In genomic region chr5:129104910-129105455, GRCh38 we compare ENCODE assay signal across 22 cellular contexts.
"Had no signal": no experiment of that assay in that cellular context is flagged by ENCODE, and none has a peak within 500 bp of the region (broad histone marks: within the 10 kb centered on the region; RNA-seq: fewer than 3 reads in every experiment).

No MANE protein-coding gene starts in this region.

- H3K9me3 Mint-ChIP-seq: mesothelial cell of epicardium; naive B cell; natural killer cell treated with Interleukin-12 subunit alpha and Interleukin-12 subunit beta and Interleukin-15 and Interleukin-18, amount 100 ng/mL, for 72 hours; neural crest cell; stimulated activated naive B cell treated with anti-CD40 and anti-IgM and Interleukin-4, amounts not matched to agents 10 μg/mL and 1 μg/mL and 100 μg/mL, for 72 hours; stimulated activated naive CD8-positive, alpha-beta T cell treated with anti-CD3 and anti-CD28 coated beads, Interleukin-15, Interleukin-2, amounts not matched to agents 100 ng/mL and 50 ng/mL, for 24 hours had no signal

- H3K27ac ChIP-seq: neutrophil, pancreas, sigmoid colon, skin epidermis, suprapubic skin, transverse colon, upper lobe of right lung, vagina had no signal

- H3K27me3 Mint-ChIP-seq: naive B cell; natural killer cell treated with Interleukin-12 subunit alpha and Interleukin-12 subunit beta and Interleukin-15 and Interleukin-18, amount 100 ng/mL, for 72 hours; stimulated activated naive B cell treated with anti-CD40 and anti-IgM and Interleukin-4, amounts not matched to agents 10 μg/mL and 1 μg/mL and 100 μg/mL, for 72 hours; stimulated activated naive CD8-positive, alpha-beta T cell treated with anti-CD3 and anti-CD28 coated beads, Interleukin-15, Interleukin-2, amounts not matched to agents 100 ng/mL and 50 ng/mL, for 24 hours had no signal

- H3K4me1 ChIP-seq: pancreas, suprapubic skin, transverse colon, upper lobe of right lung had no signal

- H3K36me3 ChIP-seq: neutrophil had no signal

- H3K27ac Mint-ChIP-seq: mesothelial cell of epicardium; naive B cell; natural killer cell treated with Interleukin-12 subunit alpha and Interleukin-12 subunit beta and Interleukin-15 and Interleukin-18, amount 100 ng/mL, for 72 hours; stimulated activated naive B cell treated with anti-CD40 and anti-IgM and Interleukin-4, amounts not matched to agents 10 μg/mL and 1 μg/mL and 100 μg/mL, for 72 hours; stimulated activated naive CD8-positive, alpha-beta T cell treated with anti-CD3 and anti-CD28 coated beads, Interleukin-15, Interleukin-2, amounts not matched to agents 100 ng/mL and 50 ng/mL, for 24 hours had no signal

- H3K27me3 ChIP-seq: dorsolateral prefrontal cortex, neutrophil, pancreas, sigmoid colon, suprapubic skin, transverse colon, upper lobe of right lung, vagina had no signal

- H3K9me3 ChIP-seq: mucosa of descending colon, neutrophil, pancreas, sigmoid colon, suprapubic skin, transverse colon, upper lobe of right lung, vagina had no signal

- H3K4me3 ChIP-seq: dorsolateral prefrontal cortex, mucosa of descending colon, pancreas, sigmoid colon, skin epidermis, suprapubic skin, transverse colon, upper lobe of right lung, vagina had no signal

- DNase-seq: dorsolateral prefrontal cortex; effector CD4-positive, alpha-beta T cell; head of caudate nucleus; mesenchymal stem cell; mucosa of descending colon; naive B cell; pancreas; sigmoid colon; stimulated activated CD4-positive, alpha-beta T cell treated with anti-CD3 and anti-CD28 coated beads, Interleukin-15, amount 100 ng/mL, for 24 hours; stimulated activated CD4-positive, alpha-beta T cell treated with anti-CD3 and anti-CD28 coated beads, Interleukin-2, amount 100 ng/mL, for 48 hours; stimulated activated naive B cell treated with anti-CD40 and anti-IgM and Interleukin-4, amounts not matched to agents 10 μg/mL and 1 μg/mL and 100 μg/mL, for 72 hours; transverse colon; upper lobe of right lung had no signal

- H3K4me3 Mint-ChIP-seq: mesothelial cell of epicardium; naive B cell; natural killer cell treated with Interleukin-12 subunit alpha and Interleukin-12 subunit beta and Interleukin-15 and Interleukin-18, amount 100 ng/mL, for 72 hours; neural crest cell; stimulated activated naive B cell treated with anti-CD40 and anti-IgM and Interleukin-4, amounts not matched to agents 10 μg/mL and 1 μg/mL and 100 μg/mL, for 72 hours; stimulated activated naive CD8-positive, alpha-beta T cell treated with anti-CD3 and anti-CD28 coated beads, Interleukin-15, Interleukin-2, amounts not matched to agents 100 ng/mL and 50 ng/mL, for 24 hours had no signal

- ATAC-seq: left lobe of liver; mucosa of descending colon; natural killer cell treated with Interleukin-12 subunit alpha and Interleukin-12 subunit beta and Interleukin-15 and Interleukin-18, amount 100 ng/mL, for 72 hours; pancreas; stimulated activated naive B cell treated with anti-CD40 and anti-IgM and Interleukin-4, amounts not matched to agents 10 μg/mL and 1 μg/mL and 100 μg/mL, for 72 hours; upper lobe of right lung had no signal
